Comparison of ENCODE assay signal across 1 cellular context in the genomic region with DNA sequence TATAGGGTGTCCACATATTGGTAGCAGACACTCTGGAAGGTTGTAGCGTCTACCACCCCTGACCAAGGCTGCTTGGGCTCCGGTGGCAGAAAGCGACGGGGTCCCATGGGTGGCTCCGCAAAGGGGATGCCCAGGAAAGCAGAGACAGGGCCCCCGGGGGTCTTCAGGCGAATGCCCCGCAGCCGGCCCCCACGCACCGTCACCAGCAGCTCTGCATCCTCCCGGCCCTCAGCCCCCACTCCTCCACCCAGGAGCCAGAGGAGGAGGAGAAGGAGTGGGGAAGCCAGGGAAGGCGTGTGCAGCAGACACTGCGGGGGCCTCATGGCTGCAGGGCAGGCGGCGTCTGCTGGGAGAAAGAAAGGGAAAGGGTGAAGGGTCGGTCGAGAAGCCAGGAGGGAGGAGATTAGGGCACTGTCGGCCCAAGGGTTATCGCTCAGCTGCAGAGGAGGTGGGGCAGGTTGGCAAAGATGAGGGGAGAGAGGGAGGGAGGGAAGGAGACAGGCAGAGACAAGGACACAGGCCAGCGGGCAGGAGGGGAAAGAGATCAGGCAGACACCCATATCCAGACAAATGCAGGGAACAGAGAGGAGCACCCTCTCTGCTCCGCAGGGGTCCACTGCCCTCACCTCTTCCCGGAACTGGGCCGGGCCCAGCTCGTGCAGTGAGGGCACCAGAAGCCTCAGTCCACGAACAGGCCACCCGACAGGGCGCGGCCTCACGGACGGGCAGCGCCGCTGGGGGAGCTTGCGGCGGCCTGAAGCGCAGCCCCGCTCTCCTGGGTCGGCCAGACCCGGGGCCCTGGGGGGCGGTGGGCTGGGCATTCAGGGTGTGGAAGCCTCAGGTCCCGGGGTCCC.
TF ChIP-seq lines count a peak whose summit lies in the region.

No MANE protein-coding gene starts in this region.

TF ChIP-seq in K562, 482 proteins besides CTCF, POLR2A, EP300 and RAD21:
- TF ChIP-seq DPF2 (IDR thresholded peaks at IDR 0.05) = peak; percentile 38; the same call in 1 of the 2 replicates
- 0 out of 2 replicates have a peak, but pooled peaks have one; percentile 27 for TF ChIP-seq RBFOX2 (IDR thresholded peaks at IDR 0.05; ENCODE audit: low read depth, low read length)
- TF ChIP-seq TCF3 (CRISPR knock-in tag; IDR thresholded peaks at IDR 0.05) = peak; percentile 35; the same call in 1 of the 2 replicates
- TF ChIP-seq SLC30A9 (CRISPR knock-in tag; IDR thresholded peaks at IDR 0.05) = no peak
- TF ChIP-seq CBFA2T3 (IDR thresholded peaks at IDR 0.05) = peak; percentile 83
- TF ChIP-seq CBFA2T2 (conservative IDR thresholded peaks at IDR 0.05) = peak; percentile 62
- no peak for TF ChIP-seq TGIF2 (CRISPR knock-in tag; IDR thresholded peaks at IDR 0.05)
- peak; percentile 29; the same call in 1 of the 2 replicates for TF ChIP-seq TAL1 (IDR thresholded peaks at IDR 0.05)
- TF ChIP-seq ARID1B (IDR thresholded peaks at IDR 0.05) = peak; percentile 55
- peak; percentile 52; the same call in 1 of the 2 replicates for TF ChIP-seq NCOR1 (IDR thresholded peaks at IDR 0.05)
- 0 out of 2 replicates have a peak, but pooled peaks have one; percentile 47 for TF ChIP-seq HNRNPL (IDR thresholded peaks at IDR 0.05; ENCODE audit: low read depth, low read length)
- peak; percentile 40; the same call in 1 of the 2 replicates for TF ChIP-seq NFIC (IDR thresholded peaks at IDR 0.05)
- TF ChIP-seq ELF4 (CRISPR knock-in tag; IDR thresholded peaks at IDR 0.05) = 0 out of 2 replicates have a peak, but pooled peaks have one; percentile 32
- TF ChIP-seq, protein P1, sequence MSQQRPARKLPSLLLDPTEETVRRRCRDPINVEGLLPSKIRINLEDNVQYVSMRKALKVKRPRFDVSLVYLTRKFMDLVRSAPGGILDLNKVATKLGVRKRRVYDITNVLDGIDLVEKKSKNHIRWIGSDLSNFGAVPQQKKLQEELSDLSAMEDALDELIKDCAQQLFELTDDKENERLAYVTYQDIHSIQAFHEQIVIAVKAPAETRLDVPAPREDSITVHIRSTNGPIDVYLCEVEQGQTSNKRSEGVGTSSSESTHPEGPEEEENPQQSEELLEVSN (IDR thresholded peaks at IDR 0.05; ENCODE audit: borderline replicate concordance in 1 of 2, extremely low read depth in 1 of 2, insufficient read depth in 1 of 2, insufficient read length in 1 of 2, low read depth in 1 of 2, low read length in 1 of 2, poor library complexity in 1 of 2, severe bottlenecking in 1 of 2) = peak in 1 of 2 experiments; percentile 3
- TF ChIP-seq, protein P2, sequence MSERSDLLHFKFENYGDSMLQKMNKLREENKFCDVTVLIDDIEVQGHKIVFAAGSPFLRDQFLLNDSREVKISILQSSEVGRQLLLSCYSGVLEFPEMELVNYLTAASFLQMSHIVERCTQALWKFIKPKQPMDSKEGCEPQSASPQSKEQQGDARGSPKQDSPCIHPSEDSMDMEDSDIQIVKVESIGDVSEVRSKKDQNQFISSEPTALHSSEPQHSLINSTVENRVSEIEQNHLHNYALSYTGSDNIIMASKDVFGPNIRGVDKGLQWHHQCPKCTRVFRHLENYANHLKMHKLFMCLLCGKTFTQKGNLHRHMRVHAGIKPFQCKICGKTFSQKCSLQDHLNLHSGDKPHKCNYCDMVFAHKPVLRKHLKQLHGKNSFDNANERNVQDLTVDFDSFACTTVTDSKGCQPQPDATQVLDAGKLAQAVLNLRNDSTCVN (CRISPR knock-in tag; IDR thresholded peaks at IDR 0.05) = 0 out of 2 replicates have a peak, but pooled peaks have one; percentile 6
- TF ChIP-seq, protein P3, sequence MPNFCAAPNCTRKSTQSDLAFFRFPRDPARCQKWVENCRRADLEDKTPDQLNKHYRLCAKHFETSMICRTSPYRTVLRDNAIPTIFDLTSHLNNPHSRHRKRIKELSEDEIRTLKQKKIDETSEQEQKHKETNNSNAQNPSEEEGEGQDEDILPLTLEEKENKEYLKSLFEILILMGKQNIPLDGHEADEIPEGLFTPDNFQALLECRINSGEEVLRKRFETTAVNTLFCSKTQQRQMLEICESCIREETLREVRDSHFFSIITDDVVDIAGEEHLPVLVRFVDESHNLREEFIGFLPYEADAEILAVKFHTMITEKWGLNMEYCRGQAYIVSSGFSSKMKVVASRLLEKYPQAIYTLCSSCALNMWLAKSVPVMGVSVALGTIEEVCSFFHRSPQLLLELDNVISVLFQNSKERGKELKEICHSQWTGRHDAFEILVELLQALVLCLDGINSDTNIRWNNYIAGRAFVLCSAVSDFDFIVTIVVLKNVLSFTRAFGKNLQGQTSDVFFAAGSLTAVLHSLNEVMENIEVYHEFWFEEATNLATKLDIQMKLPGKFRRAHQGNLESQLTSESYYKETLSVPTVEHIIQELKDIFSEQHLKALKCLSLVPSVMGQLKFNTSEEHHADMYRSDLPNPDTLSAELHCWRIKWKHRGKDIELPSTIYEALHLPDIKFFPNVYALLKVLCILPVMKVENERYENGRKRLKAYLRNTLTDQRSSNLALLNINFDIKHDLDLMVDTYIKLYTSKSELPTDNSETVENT (CRISPR knock-in tag; IDR thresholded peaks at IDR 0.05) = peak; percentile 21; the same call in 1 of the 2 replicates
- TF ChIP-seq ZSCAN32 (CRISPR knock-in tag; IDR thresholded peaks at IDR 0.05) = no peak
- TF ChIP-seq ARHGAP35 (IDR thresholded peaks at IDR 0.05; ENCODE audit: partially characterized antibody) = no peak
- TF ChIP-seq, protein P4, sequence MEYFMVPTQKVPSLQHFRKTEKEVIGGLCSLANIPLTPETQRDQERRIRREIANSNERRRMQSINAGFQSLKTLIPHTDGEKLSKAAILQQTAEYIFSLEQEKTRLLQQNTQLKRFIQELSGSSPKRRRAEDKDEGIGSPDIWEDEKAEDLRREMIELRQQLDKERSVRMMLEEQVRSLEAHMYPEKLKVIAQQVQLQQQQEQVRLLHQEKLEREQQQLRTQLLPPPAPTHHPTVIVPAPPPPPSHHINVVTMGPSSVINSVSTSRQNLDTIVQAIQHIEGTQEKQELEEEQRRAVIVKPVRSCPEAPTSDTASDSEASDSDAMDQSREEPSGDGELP (CRISPR knock-in tag; IDR thresholded peaks at IDR 0.05; ENCODE audit: borderline replicate concordance) = peak; percentile 26; the same call in 1 of the 2 replicates
TF ChIP-seq in K562: peak in this region for 15.
